In the genomic region with DNA sequence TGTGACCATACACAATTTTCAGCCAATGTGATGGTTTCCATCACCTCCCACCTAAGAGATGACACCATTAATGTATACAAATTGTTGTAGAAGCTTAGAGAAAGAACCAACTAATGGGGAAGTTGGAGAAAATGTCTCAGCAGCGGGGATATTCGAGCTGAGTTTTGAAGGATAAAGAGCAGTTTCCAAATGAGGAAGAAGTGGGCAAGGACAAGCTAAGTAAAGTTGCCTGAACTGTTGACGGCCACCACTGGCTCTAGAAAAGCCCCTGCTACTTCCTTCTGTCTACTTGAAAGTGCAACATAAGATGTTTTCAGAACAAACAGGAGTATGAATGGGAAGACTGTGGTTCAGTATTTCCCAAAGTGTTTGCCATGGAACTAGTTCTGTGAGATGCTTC, we compare ENCODE assay signal across 1 cellular context.
TF ChIP-seq lines count a peak whose summit lies in the region.

No MANE protein-coding gene starts in this region.

TF ChIP-seq in HepG2, 621 proteins besides CTCF, POLR2A, EP300 and RAD21 (continued from another document):
- TF ChIP-seq, protein P1, sequence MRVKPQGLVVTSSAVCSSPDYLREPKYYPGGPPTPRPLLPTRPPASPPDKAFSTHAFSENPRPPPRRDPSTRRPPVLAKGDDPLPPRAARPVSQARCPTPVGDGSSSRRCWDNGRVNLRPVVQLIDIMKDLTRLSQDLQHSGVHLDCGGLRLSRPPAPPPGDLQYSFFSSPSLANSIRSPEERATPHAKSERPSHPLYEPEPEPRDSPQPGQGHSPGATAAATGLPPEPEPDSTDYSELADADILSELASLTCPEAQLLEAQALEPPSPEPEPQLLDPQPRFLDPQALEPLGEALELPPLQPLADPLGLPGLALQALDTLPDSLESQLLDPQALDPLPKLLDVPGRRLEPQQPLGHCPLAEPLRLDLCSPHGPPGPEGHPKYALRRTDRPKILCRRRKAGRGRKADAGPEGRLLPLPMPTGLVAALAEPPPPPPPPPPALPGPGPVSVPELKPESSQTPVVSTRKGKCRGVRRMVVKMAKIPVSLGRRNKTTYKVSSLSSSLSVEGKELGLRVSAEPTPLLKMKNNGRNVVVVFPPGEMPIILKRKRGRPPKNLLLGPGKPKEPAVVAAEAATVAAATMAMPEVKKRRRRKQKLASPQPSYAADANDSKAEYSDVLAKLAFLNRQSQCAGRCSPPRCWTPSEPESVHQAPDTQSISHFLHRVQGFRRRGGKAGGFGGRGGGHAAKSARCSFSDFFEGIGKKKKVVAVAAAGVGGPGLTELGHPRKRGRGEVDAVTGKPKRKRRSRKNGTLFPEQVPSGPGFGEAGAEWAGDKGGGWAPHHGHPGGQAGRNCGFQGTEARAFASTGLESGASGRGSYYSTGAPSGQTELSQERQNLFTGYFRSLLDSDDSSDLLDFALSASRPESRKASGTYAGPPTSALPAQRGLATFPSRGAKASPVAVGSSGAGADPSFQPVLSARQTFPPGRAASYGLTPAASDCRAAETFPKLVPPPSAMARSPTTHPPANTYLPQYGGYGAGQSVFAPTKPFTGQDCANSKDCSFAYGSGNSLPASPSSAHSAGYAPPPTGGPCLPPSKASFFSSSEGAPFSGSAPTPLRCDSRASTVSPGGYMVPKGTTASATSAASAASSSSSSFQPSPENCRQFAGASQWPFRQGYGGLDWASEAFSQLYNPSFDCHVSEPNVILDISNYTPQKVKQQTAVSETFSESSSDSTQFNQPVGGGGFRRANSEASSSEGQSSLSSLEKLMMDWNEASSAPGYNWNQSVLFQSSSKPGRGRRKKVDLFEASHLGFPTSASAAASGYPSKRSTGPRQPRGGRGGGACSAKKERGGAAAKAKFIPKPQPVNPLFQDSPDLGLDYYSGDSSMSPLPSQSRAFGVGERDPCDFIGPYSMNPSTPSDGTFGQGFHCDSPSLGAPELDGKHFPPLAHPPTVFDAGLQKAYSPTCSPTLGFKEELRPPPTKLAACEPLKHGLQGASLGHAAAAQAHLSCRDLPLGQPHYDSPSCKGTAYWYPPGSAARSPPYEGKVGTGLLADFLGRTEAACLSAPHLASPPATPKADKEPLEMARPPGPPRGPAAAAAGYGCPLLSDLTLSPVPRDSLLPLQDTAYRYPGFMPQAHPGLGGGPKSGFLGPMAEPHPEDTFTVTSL (CRISPR knock-in tag; IDR thresholded peaks at IDR 0.05; ENCODE audit: borderline replicate concordance) = no peak
- TF ChIP-seq HIVEP1 (CRISPR knock-in tag; IDR thresholded peaks at IDR 0.05) = no peak
- TF ChIP-seq SNAI1 (CRISPR knock-in tag; IDR thresholded peaks at IDR 0.05; ENCODE audit: borderline replicate concordance) = no peak
- TF ChIP-seq SIN3A (IDR thresholded peaks at IDR 0.05; ENCODE audit: borderline replicate concordance, low read depth, low read length) = no peak
- TF ChIP-seq ONECUT2 (CRISPR knock-in tag; IDR thresholded peaks at IDR 0.05) = no peak
- TF ChIP-seq, protein P2, sequence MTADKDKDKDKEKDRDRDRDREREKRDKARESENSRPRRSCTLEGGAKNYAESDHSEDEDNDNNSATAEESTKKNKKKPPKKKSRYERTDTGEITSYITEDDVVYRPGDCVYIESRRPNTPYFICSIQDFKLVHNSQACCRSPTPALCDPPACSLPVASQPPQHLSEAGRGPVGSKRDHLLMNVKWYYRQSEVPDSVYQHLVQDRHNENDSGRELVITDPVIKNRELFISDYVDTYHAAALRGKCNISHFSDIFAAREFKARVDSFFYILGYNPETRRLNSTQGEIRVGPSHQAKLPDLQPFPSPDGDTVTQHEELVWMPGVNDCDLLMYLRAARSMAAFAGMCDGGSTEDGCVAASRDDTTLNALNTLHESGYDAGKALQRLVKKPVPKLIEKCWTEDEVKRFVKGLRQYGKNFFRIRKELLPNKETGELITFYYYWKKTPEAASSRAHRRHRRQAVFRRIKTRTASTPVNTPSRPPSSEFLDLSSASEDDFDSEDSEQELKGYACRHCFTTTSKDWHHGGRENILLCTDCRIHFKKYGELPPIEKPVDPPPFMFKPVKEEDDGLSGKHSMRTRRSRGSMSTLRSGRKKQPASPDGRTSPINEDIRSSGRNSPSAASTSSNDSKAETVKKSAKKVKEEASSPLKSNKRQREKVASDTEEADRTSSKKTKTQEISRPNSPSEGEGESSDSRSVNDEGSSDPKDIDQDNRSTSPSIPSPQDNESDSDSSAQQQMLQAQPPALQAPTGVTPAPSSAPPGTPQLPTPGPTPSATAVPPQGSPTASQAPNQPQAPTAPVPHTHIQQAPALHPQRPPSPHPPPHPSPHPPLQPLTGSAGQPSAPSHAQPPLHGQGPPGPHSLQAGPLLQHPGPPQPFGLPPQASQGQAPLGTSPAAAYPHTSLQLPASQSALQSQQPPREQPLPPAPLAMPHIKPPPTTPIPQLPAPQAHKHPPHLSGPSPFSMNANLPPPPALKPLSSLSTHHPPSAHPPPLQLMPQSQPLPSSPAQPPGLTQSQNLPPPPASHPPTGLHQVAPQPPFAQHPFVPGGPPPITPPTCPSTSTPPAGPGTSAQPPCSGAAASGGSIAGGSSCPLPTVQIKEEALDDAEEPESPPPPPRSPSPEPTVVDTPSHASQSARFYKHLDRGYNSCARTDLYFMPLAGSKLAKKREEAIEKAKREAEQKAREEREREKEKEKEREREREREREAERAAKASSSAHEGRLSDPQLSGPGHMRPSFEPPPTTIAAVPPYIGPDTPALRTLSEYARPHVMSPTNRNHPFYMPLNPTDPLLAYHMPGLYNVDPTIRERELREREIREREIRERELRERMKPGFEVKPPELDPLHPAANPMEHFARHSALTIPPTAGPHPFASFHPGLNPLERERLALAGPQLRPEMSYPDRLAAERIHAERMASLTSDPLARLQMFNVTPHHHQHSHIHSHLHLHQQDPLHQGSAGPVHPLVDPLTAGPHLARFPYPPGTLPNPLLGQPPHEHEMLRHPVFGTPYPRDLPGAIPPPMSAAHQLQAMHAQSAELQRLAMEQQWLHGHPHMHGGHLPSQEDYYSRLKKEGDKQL (CRISPR knock-in tag; IDR thresholded peaks at IDR 0.05; ENCODE audit: low read depth) = no peak
- TF ChIP-seq ZNF446 (CRISPR knock-in tag; IDR thresholded peaks at IDR 0.05) = no peak
- TF ChIP-seq, protein P3, sequence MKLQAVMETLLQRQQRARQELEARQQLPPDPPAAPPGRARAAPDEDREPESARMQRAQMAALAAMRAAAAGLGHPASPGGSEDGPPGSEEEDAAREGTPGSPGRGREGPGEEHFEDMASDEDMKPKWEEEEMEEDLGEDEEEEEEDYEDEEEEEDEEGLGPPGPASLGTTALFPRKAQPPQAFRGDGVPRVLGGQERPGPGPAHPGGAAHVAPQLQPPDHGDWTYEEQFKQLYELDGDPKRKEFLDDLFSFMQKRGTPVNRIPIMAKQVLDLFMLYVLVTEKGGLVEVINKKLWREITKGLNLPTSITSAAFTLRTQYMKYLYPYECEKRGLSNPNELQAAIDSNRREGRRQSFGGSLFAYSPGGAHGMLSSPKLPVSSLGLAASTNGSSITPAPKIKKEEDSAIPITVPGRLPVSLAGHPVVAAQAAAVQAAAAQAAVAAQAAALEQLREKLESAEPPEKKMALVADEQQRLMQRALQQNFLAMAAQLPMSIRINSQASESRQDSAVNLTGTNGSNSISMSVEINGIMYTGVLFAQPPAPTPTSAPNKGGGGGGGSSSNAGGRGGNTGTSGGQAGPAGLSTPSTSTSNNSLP (IDR thresholded peaks at IDR 0.05; ENCODE audit: low read depth, low read length) = no peak
- TF ChIP-seq KDM5B (CRISPR knock-in tag; IDR thresholded peaks at IDR 0.05; ENCODE audit: borderline replicate concordance) = no peak
- TF ChIP-seq FOSL1 (CRISPR knock-in tag; IDR thresholded peaks at IDR 0.05; ENCODE audit: borderline replicate concordance) = no peak
- no peak for TF ChIP-seq HNF4A (CRISPR knock-in tag; IDR thresholded peaks at IDR 0.05)
TF ChIP-seq in HepG2: peak in this region for 0.
